Comparison of ENCODE assay signal across 28 cellular contexts in the genomic region with DNA sequence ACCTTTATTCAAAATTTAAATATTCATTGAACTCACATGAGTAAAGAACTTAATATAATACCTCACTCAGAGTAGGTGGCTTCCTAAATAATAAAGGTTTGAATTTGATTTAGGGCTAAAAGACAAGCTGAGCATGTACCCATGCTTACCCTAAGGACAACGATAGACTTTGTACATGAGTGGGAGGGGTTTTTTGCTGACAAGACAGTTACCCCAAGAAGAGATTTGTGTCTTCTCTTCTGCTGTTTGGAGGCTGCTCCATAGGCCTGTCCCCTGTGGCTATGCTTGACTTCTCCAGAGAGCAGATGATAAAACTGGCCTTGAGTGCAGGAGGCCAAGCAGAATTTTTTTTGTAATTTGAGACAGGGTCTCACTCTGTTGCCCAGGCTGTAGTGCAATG.
"Had no signal": no experiment of that assay in that cellular context is flagged by ENCODE, and none has a peak within 500 bp of the region (broad histone marks: within the 10 kb centered on the region; RNA-seq: fewer than 3 reads in every experiment).

No MANE protein-coding gene starts in this region.

- H3K36me3 ChIP-seq: colonic mucosa, esophagus squamous epithelium, gastrocnemius medialis, heart right ventricle, left lung, lower lobe of right lung had no signal

- FAIRE-seq: endometrium, islet of Langerhans, keratinocyte had no signal

- H3K27me3 Mint-ChIP-seq: dendritic cell treated with granulocyte-macrophage colony-stimulating factor and Interleukin-4, amounts not matched to agents 40 ng/mL and 50 ng/mL, for 4 days; effector memory CD8-positive, alpha-beta T cell; naive B cell had no signal

- H3K27ac ChIP-seq: colonic mucosa, epithelial cell of prostate, esophagus squamous epithelium, gastrocnemius medialis, heart right ventricle, left lung, lower lobe of right lung had no signal

- H3K4me1 ChIP-seq: colonic mucosa, esophagus squamous epithelium, gastrocnemius medialis, heart right ventricle, left lung, lower lobe of right lung had no signal

- DNase-seq: colonic mucosa; cortex of kidney; effector CD8-positive, alpha-beta T cell; effector memory CD8-positive, alpha-beta T cell; endodermal cell; erythroblast; esophagus squamous epithelium; foreskin fibroblast; foreskin melanocyte; gastrocnemius medialis; glutamatergic neuron; head of caudate nucleus; heart right ventricle; hippocampal formation; left cardiac atrium; left lung; left ventricle myocardium superior; lower lobe of right lung; mesenchymal stem cell; mucosa of descending colon; naive B cell had no signal

- H3K9me3 ChIP-seq: colonic mucosa, esophagus squamous epithelium, gastrocnemius medialis, heart right ventricle, left lung, lower lobe of right lung, mucosa of descending colon had no signal

- H3K9me3 Mint-ChIP-seq: dendritic cell treated with granulocyte-macrophage colony-stimulating factor and Interleukin-4, amounts not matched to agents 40 ng/mL and 50 ng/mL, for 4 days; mesothelial cell of epicardium had no signal

- H3K27me3 ChIP-seq: colonic mucosa, esophagus squamous epithelium, gastrocnemius medialis, heart right ventricle, left lung had no signal

- H3K4me3 Mint-ChIP-seq: dendritic cell treated with granulocyte-macrophage colony-stimulating factor and Interleukin-4, amounts not matched to agents 40 ng/mL and 50 ng/mL, for 4 days; effector memory CD8-positive, alpha-beta T cell; endodermal cell; mesothelial cell of epicardium; naive B cell had no signal

- H3K36me3 Mint-ChIP-seq: mesothelial cell of epicardium, naive B cell had no signal

- H3K4me3 ChIP-seq: colonic mucosa, esophagus squamous epithelium, gastrocnemius medialis, heart right ventricle, left lung, lower lobe of right lung, mucosa of descending colon had no signal

- H3K4me1 Mint-ChIP-seq: mesothelial cell of epicardium, naive B cell had no signal

- ATAC-seq: effector memory CD8-positive, alpha-beta T cell; esophagus mucosa; gastrocnemius medialis; heart right ventricle; left cardiac atrium; left lung; left ventricle myocardium superior; lower lobe of right lung; mucosa of descending colon had no signal

- H3K27ac Mint-ChIP-seq: dendritic cell treated with granulocyte-macrophage colony-stimulating factor and Interleukin-4, amounts not matched to agents 40 ng/mL and 50 ng/mL, for 4 days; effector memory CD8-positive, alpha-beta T cell; endodermal cell; mesothelial cell of epicardium; naive B cell had no signal
